Comparison of ENCODE assay signal across 11 cellular contexts in genomic region chr12:109358154-109358869, GRCh38.
A peak's percentile ranks its signal among the peaks of the same experiment; 100 is the strongest.
DNase-seq lines count a peak whose midpoint lies in the region; ATAC-seq lines count a peak whose summit lies in the region.
"Had no signal": no experiment of that assay in that cellular context is flagged by ENCODE, and none has a peak within 500 bp of the region (broad histone marks: within the 10 kb centered on the region; RNA-seq: fewer than 3 reads in every experiment).

No MANE protein-coding gene starts in this region.

- H3K36me3 Mint-ChIP-seq in activated naive CD4-positive, alpha-beta T cell treated with anti-CD3 and anti-CD28 coated beads, Interleukin-2, amount 50 U/mL, for 24 hours: no peaks in the 10 kb centered on the region
- no peaks in the 10 kb centered on the region for H3K36me3 Mint-ChIP-seq in activated naive CD8-positive, alpha-beta T cell treated with anti-CD3 and anti-CD28 coated beads, Interleukin-2, amount 50 U/mL, for 24 hours (ENCODE audit: low read depth)

- no peak for DNase-seq in activated naive CD4-positive, alpha-beta T cell (lab: John Stamatoyannopoulos, UW)
- DNase-seq in activated naive CD8-positive, alpha-beta T cell treated with anti-CD3 and anti-CD28 coated beads, Interleukin-2, amount 50 U/mL, for 24 hours: no peak
- DNase-seq in stromal cell of bone marrow (ENCODE audit: low read depth): peak; percentile 36
- DNase-seq in RKO (ENCODE audit: low spot score): no peak
- no peak for DNase-seq in HAP-1 (ENCODE audit: low spot score in 2 of 2)
- no peak for DNase-seq in COLO668 (lab: John Stamatoyannopoulos, UW; ENCODE audit: unreplicated experiment)
- DNase-seq: brain microvascular endothelial cell, left ventricle myocardium superior had no signal

- H3K4me3 Mint-ChIP-seq in activated naive CD4-positive, alpha-beta T cell treated with anti-CD3 and anti-CD28 coated beads, Interleukin-2, amount 50 U/mL, for 24 hours: peak overlapping the region; percentile 33
- H3K4me3 Mint-ChIP-seq in activated naive CD8-positive, alpha-beta T cell treated with anti-CD3 and anti-CD28 coated beads, Interleukin-2, amount 50 U/mL, for 24 hours: peak overlapping the region; percentile 37

- in situ Hi-C loops in HAP-1 (cut with MboI; ENCODE audit: low sequenced_read_pairs): no loop called here

- H3K27me3 ChIP-seq in HAP-1 (ENCODE audit: low read depth): peaks cover 13% of the 10 kb centered on the region; the same call in 1 of the 2 replicates
- H3K27me3 ChIP-seq: BLaER1, brain microvascular endothelial cell had no signal

- no peaks in the 10 kb centered on the region for H3K9me3 Mint-ChIP-seq in activated naive CD4-positive, alpha-beta T cell treated with anti-CD3 and anti-CD28 coated beads, Interleukin-2, amount 50 U/mL, for 24 hours
- no peaks in the 10 kb centered on the region for H3K9me3 Mint-ChIP-seq in activated naive CD8-positive, alpha-beta T cell treated with anti-CD3 and anti-CD28 coated beads, Interleukin-2, amount 50 U/mL, for 24 hours

- no peak overlapping the region for H3K4me3 ChIP-seq in HAP-1
- H3K4me3 ChIP-seq: BLaER1 had no signal

- peaks cover 3% of the 10 kb centered on the region for H3K27me3 Mint-ChIP-seq in activated naive CD4-positive, alpha-beta T cell treated with anti-CD3 and anti-CD28 coated beads, Interleukin-2, amount 50 U/mL, for 24 hours
- peaks cover 17% of the 10 kb centered on the region for H3K27me3 Mint-ChIP-seq in activated naive CD8-positive, alpha-beta T cell treated with anti-CD3 and anti-CD28 coated beads, Interleukin-2, amount 50 U/mL, for 24 hours

- H3K4me1 Mint-ChIP-seq in activated naive CD4-positive, alpha-beta T cell treated with anti-CD3 and anti-CD28 coated beads, Interleukin-2, amount 50 U/mL, for 24 hours: peaks cover 6% of the 10 kb centered on the region
- H3K4me1 Mint-ChIP-seq in activated naive CD8-positive, alpha-beta T cell treated with anti-CD3 and anti-CD28 coated beads, Interleukin-2, amount 50 U/mL, for 24 hours: peaks cover 5% of the 10 kb centered on the region

- peak; percentile 81 for ATAC-seq in HG03280 (IDR thresholded peaks at IDR 0.05; ENCODE audit: unreplicated experiment)
- ATAC-seq in activated naive CD8-positive, alpha-beta T cell treated with anti-CD3 and anti-CD28 coated beads, Interleukin-2, amount 50 U/mL, for 24 hours: peak; percentile 96
- ATAC-seq: left ventricle myocardium superior had no signal

- H3K4me1 ChIP-seq in HAP-1: peaks cover 11% of the 10 kb centered on the region
- H3K4me1 ChIP-seq: BLaER1 had no signal

- H3K36me3 ChIP-seq in HAP-1 (replicated peaks): no peaks in the 10 kb centered on the region
- H3K36me3 ChIP-seq: BLaER1, brain microvascular endothelial cell had no signal

- H3K27ac Mint-ChIP-seq in activated naive CD4-positive, alpha-beta T cell treated with anti-CD3 and anti-CD28 coated beads, Interleukin-2, amount 50 U/mL, for 24 hours: no peak overlapping the region
- H3K27ac Mint-ChIP-seq in activated naive CD8-positive, alpha-beta T cell treated with anti-CD3 and anti-CD28 coated beads, Interleukin-2, amount 50 U/mL, for 24 hours: no peak overlapping the region

- no peaks in the 10 kb centered on the region for H3K9me3 ChIP-seq in HAP-1
- H3K9me3 ChIP-seq: BLaER1 had no signal
